ENCODE assay signal across 8 cellular contexts in the genomic region with DNA sequence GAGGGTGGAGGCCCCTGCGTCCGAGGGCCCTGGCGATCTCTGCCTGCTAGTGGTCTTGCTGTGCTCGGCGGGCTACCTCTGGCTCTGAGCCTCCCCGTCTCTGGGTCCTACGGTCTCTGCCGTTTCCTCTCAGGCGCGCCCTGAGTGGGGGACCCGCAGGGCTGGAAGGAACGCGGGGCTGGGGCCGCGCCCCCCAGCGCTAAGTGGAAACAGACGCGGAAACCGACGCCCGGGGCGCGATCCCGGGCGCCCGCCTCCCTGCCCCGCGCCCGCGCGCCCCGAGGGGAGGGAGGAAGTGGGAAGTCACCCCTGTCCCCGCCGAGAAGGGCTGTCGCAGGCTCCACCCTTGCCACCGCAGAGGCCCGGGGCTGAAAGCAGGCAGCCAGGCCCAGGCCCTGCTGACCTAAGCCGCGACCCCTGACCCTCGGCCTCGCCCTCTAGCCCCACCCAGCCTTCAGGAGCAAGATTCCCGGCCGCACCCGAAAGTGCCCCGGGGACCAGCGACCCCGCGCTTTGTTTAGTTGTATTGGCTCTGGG. TPM values are rescaled to one million over a fixed set of nuclear protein-coding genes. Genes with fewer than 3 reads are reported as not detected.
A peak's percentile ranks its signal among the peaks of the same experiment; 100 is the strongest.
DNase-seq lines count a peak whose midpoint lies in the region; ATAC-seq and TF ChIP-seq lines count a peak whose summit lies in the region.

No MANE protein-coding gene starts in this region.

- no peaks in the 10 kb centered on the region for H3K36me3 Mint-ChIP-seq in naive B cell

- in situ Hi-C loops in GM13976 (cut with MboI; ENCODE audit: low sequenced_read_pairs, unreplicated experiment) = loop anchor here (10.0 kb wide), 1 partner anchor 113 kb away; no protein-coding TSS in a partner anchor

- H3K27ac ChIP-seq in caudate nucleus (ENCODE audit: low read depth, low read length) = peak overlapping the region; percentile 44

- H3K27ac Mint-ChIP-seq in naive B cell = peak overlapping the region; percentile 27 to 96 (median 94)

- TF ChIP-seq CTCF in GM12864 (IDR thresholded peaks at IDR 0.05; ENCODE audit: low read depth, low read length, missing control alignments) = no peak
- no peak for TF ChIP-seq CTCF in GM13976 (IDR thresholded peaks at IDR 0.05; ENCODE audit: borderline replicate concordance, control extremely low read depth, extremely low read depth, insufficient read depth, missing control alignments)

- DNase-seq in GM12864 (ENCODE audit: low read depth) (no peak), RPMI8226 (peak; percentile 68), caudate nucleus (lab: John Stamatoyannopoulos, UW) (no peak), naive B cell (peak; percentile 84), T1000 (lab: John Stamatoyannopoulos, UW) (no peak), NCI-H82 (lab: John Stamatoyannopoulos, UW) (no peak), GM13976 (ENCODE audit: low spot score) (no peak)

- H3K4me1 Mint-ChIP-seq in naive B cell = peaks cover 27 to 51% (median 30%) of the 10 kb centered on the region in 3 donors

- peak overlapping the region; percentile 78 to 92 (median 84) for H3K4me3 Mint-ChIP-seq in naive B cell

- H3K27me3 Mint-ChIP-seq in naive B cell = no peaks in the 10 kb centered on the region

- no peaks in the 10 kb centered on the region for H3K9me3 Mint-ChIP-seq in naive B cell

- H3K4me3 ChIP-seq in GM12864 (ENCODE audit: low read depth, low read length) = peak overlapping the region; percentile 85

- ATAC-seq in naive B cell (ENCODE audit: low read depth in 2 of 2) (peak; percentile 3 to 5), HG03469 (IDR thresholded peaks at IDR 0.05; ENCODE audit: unreplicated experiment) (no peak)

RNA-seq across cellular contexts. Expression of gene CRIP1, which starts 0.8 kb away (rescaled TPM):
- 100 to 1,000 TPM; 115 to 495 (median 235) TPM for polyA plus RNA-seq in naive B cell (ENCODE audit: low read depth in 6 of 6)

RNA-seq across cellular contexts. Expression of gene TEDC1, which starts 3.5 kb away (rescaled TPM):
- 10 to 100 TPM in 3 of 6 donors, 1 to 10 TPM in 3; 3.5 to 13.6 (median 8.3) TPM for polyA plus RNA-seq in naive B cell (ENCODE audit: low read depth in 6 of 6)

RNA-seq across cellular contexts. Expression of gene CRIP2, which starts 12.9 kb away (rescaled TPM):
- 10 to 100 TPM in 2 of 6 donors, 1 to 10 TPM in 4; 2.0 to 27.3 (median 8.4) TPM for polyA plus RNA-seq in naive B cell (ENCODE audit: low read depth in 6 of 6)

RNA-seq across cellular contexts. Expression of gene TMEM121, which starts 38.9 kb away (rescaled TPM):
- polyA plus RNA-seq in naive B cell (ENCODE audit: low read depth in 6 of 6) = 1 to 10 TPM; 1.4 to 3.3 (median 1.9) TPM

Comparison
In these comparisons a context has a peak if more than half of its experiments do, and no peak if none do; other contexts are left out.
1. DNase-seq: peak in RPMI8226 (single experiment) and naive B cell (single experiment); none in GM12864 (single experiment), caudate nucleus (0 of 61), T1000 (single experiment), NCI-H82 (single experiment) and GM13976 (single experiment).